8 cellular contexts compared by ENCODE assay signal in genomic region chr16:30473231-30474061, GRCh38. TPM values are rescaled to one million over a fixed set of nuclear protein-coding genes. Genes with fewer than 3 reads are reported as not detected.
DNase-seq lines count a peak whose midpoint lies in the region; ATAC-seq, FAIRE-seq and TF ChIP-seq lines count a peak whose summit lies in the region.

No MANE protein-coding gene starts in this region.

- H3K4me3 ChIP-seq in kidney (ENCODE audit: low read length in 2 of 2) (no peak overlapping the region), PC-3 (ENCODE audit: low read length) (no peak overlapping the region)

- H3K4me1 ChIP-seq in kidney (ENCODE audit: control insufficient read depth in 1 of 2, insufficient read depth in 1 of 2, low read depth in 1 of 2, low read length in 2 of 2), result no peaks in the 10 kb centered on the region
- no peaks in the 10 kb centered on the region for H3K4me1 ChIP-seq in PC-3 (ENCODE audit: insufficient read depth, low read length)

- no peak for TF ChIP-seq CTCF in kidney (IDR thresholded peaks at IDR 0.05; ENCODE audit: borderline replicate concordance, extremely low read depth, insufficient read depth)
- no peak for TF ChIP-seq CTCF in PC-3 (conservative IDR thresholded peaks at IDR 0.05; ENCODE audit: low read depth, low read length)

- no peaks in the 10 kb centered on the region for H3F3A ChIP-seq in PC-3 (ENCODE audit: low read length, unreplicated experiment)

- peaks cover 54% of the 10 kb centered on the region for H3K36me3 Mint-ChIP-seq in activated CD4-positive, alpha-beta memory T cell treated with anti-CD3 and anti-CD28 coated beads, Interleukin-2, amount 10 ng/mL, durations not matched to agents 7 days and 5 days (ENCODE audit: low read depth)
- H3K36me3 Mint-ChIP-seq in stimulated activated naive B cell treated with anti-CD40 and anti-IgM and Interleukin-4, amounts not matched to agents 10 μg/mL and 1 μg/mL and 100 μg/mL, for 72 hours, result peaks cover 46 to 49% of the 10 kb centered on the region in 2 donors

- DNase-seq in activated CD4-positive, alpha-beta memory T cell treated with anti-CD3 and anti-CD28 coated beads, Interleukin-2, amount 10 ng/mL, durations not matched to agents 7 days and 5 days, result peak; percentile 63
- DNase-seq in kidney, result peak; percentile 73
- DNase-seq in stimulated activated naive B cell treated with anti-CD40 and anti-IgM and Interleukin-4, amounts not matched to agents 10 μg/mL and 1 μg/mL and 100 μg/mL, for 72 hours, result peak; percentile 80
- no peak for DNase-seq in AG08396 (ENCODE audit: low spot score)
- no peak for DNase-seq in NCI-H2171 (lab: John Stamatoyannopoulos, UW)
- DNase-seq in PC-3, result no peak

- H3K27ac Mint-ChIP-seq in activated CD4-positive, alpha-beta memory T cell treated with anti-CD3 and anti-CD28 coated beads, Interleukin-2, amount 10 ng/mL, durations not matched to agents 7 days and 5 days, result peak overlapping the region; percentile 96
- H3K27ac Mint-ChIP-seq in stimulated activated naive B cell treated with anti-CD40 and anti-IgM and Interleukin-4, amounts not matched to agents 10 μg/mL and 1 μg/mL and 100 μg/mL, for 72 hours, result peak overlapping the region; percentile 98

- POLR2A ChIA-PET in activated CD4-positive, alpha-beta memory T cell treated with anti-CD3 and anti-CD28 coated beads, Interleukin-2, amount 10 ng/mL, durations not matched to agents 7 days and 5 days (lab: Charles Lee), result interaction anchor here (0.7 to 10.7 kb wide), 20 partner anchors 9 to 290 kb away, joined by 3 to 400 read pairs (median 5); partner anchors contain the start of genes CORO1A, DCTPP1, FBRS and SEPHS2
- POLR2A ChIA-PET in PC-3 (lab: Charles Lee; ENCODE audit: unreplicated experiment), result interaction anchor here (0.5 kb wide), 1 partner anchor 8 kb away, joined by 3 read pairs; no protein-coding TSS in a partner anchor

- BruUV-seq in PC-3 (replicated peaks; lab: Mats Ljungman, UMichigan), result no TSS peak

- H3K79me2 ChIP-seq in PC-3 (ENCODE audit: low read length), result no peaks in the 10 kb centered on the region

- H3K27me3 ChIP-seq in PC-3 (ENCODE audit: low read length), result no peaks in the 10 kb centered on the region

- intact Hi-C loops in kidney (cut with DNase I), result no loop called here
- intact Hi-C loops in PC-3 (cut with micrococcal nuclease), result no loop called here

- H3K27ac ChIP-seq in kidney (ENCODE audit: low read depth in 2 of 2, low read length in 2 of 2) (no peak overlapping the region), PC-3 (ENCODE audit: low read length) (no peak overlapping the region)

- peaks cover 63% of the 10 kb centered on the region for H3K4me1 Mint-ChIP-seq in activated CD4-positive, alpha-beta memory T cell treated with anti-CD3 and anti-CD28 coated beads, Interleukin-2, amount 10 ng/mL, durations not matched to agents 7 days and 5 days
- H3K4me1 Mint-ChIP-seq in stimulated activated naive B cell treated with anti-CD40 and anti-IgM and Interleukin-4, amounts not matched to agents 10 μg/mL and 1 μg/mL and 100 μg/mL, for 72 hours, result peaks cover 41 to 75% of the 10 kb centered on the region in 2 donors

- CTCF ChIA-PET in activated CD4-positive, alpha-beta memory T cell treated with anti-CD3 and anti-CD28 coated beads, Interleukin-2, amount 10 ng/mL, durations not matched to agents 7 days and 5 days (lab: Charles Lee), result interaction anchor here (0.6 to 7.3 kb wide), 14 partner anchors 9 to 644 kb away, joined by 3 to 107 read pairs (median 4); partner anchors contain the start of genes DCTPP1, PRR14, SEPHS2 and SEPTIN1
- CTCF ChIA-PET in PC-3 (lab: Charles Lee), result no interaction called here

- H3K9me3 Mint-ChIP-seq in activated CD4-positive, alpha-beta memory T cell treated with anti-CD3 and anti-CD28 coated beads, Interleukin-2, amount 10 ng/mL, durations not matched to agents 7 days and 5 days, result no peaks in the 10 kb centered on the region
- H3K9me3 Mint-ChIP-seq in stimulated activated naive B cell treated with anti-CD40 and anti-IgM and Interleukin-4, amounts not matched to agents 10 μg/mL and 1 μg/mL and 100 μg/mL, for 72 hours, result peaks cover 0 to 4% of the 10 kb centered on the region in 2 donors

- H3K9ac ChIP-seq in kidney (ENCODE audit: low read length in 2 of 2), result no peak overlapping the region
- H3K9ac ChIP-seq in PC-3 (ENCODE audit: low read length), result no peak overlapping the region

- no peaks in the 10 kb centered on the region for H4K20me1 ChIP-seq in PC-3 (ENCODE audit: low read length)

- H3K9me3 ChIP-seq in kidney (ENCODE audit: control insufficient read depth in 1 of 2, low read length in 2 of 2) (no peaks in the 10 kb centered on the region), PC-3 (ENCODE audit: low read length) (no peaks in the 10 kb centered on the region)

- H3K36me3 ChIP-seq in kidney (ENCODE audit: control insufficient read depth in 1 of 2, insufficient read depth in 2 of 2, low read length in 2 of 2) (no peaks in the 10 kb centered on the region), PC-3 (ENCODE audit: low read depth, low read length) (no peaks in the 10 kb centered on the region)

- peak overlapping the region; percentile 98 for H3K4me3 Mint-ChIP-seq in activated CD4-positive, alpha-beta memory T cell treated with anti-CD3 and anti-CD28 coated beads, Interleukin-2, amount 10 ng/mL, durations not matched to agents 7 days and 5 days
- peak overlapping the region; percentile 95 to 99 for H3K4me3 Mint-ChIP-seq in stimulated activated naive B cell treated with anti-CD40 and anti-IgM and Interleukin-4, amounts not matched to agents 10 μg/mL and 1 μg/mL and 100 μg/mL, for 72 hours

- H3K9me2 ChIP-seq in PC-3 (replicated peaks; ENCODE audit: low read length), result no peaks in the 10 kb centered on the region

- ATAC-seq in HG03432 (IDR thresholded peaks at IDR 0.05; ENCODE audit: unreplicated experiment), result peak; percentile 35
- ATAC-seq in stimulated activated naive B cell treated with anti-CD40 and anti-IgM and Interleukin-4, amounts not matched to agents 10 μg/mL and 1 μg/mL and 100 μg/mL, for 72 hours (replicated peaks), result peak; percentile 62 to 63
- no peak for ATAC-seq in HG03108 (IDR thresholded peaks at IDR 0.05; ENCODE audit: unreplicated experiment)
- ATAC-seq in PC-3, result no peak

- H3K27me3 Mint-ChIP-seq in activated CD4-positive, alpha-beta memory T cell treated with anti-CD3 and anti-CD28 coated beads, Interleukin-2, amount 10 ng/mL, durations not matched to agents 7 days and 5 days, result no peaks in the 10 kb centered on the region
- no peaks in the 10 kb centered on the region for H3K27me3 Mint-ChIP-seq in stimulated activated naive B cell treated with anti-CD40 and anti-IgM and Interleukin-4, amounts not matched to agents 10 μg/mL and 1 μg/mL and 100 μg/mL, for 72 hours

- FAIRE-seq in kidney (lab: Jason Lieb, UNC), result no peak

- H2AFZ ChIP-seq in PC-3 (ENCODE audit: low read length), result no peak overlapping the region

- H3K4me2 ChIP-seq in PC-3 (ENCODE audit: low read length), result no peak overlapping the region

RNA-seq across cellular contexts. Expression of gene ITGAL, which starts 0.9 kb away (rescaled TPM):
- total RNA-seq in activated CD4-positive, alpha-beta memory T cell treated with anti-CD3 and anti-CD28 coated beads, Interleukin-2, amount 10 ng/mL, durations not matched to agents 7 days and 5 days, result 100 to 1,000 TPM; 583 to 586 TPM
- total RNA-seq in kidney, result 19.6 TPM
- 0.56 TPM for polyA plus RNA-seq in kidney (ENCODE audit: insufficient read depth, low read depth, low replicate concordance)
- total RNA-seq in PC-3 (2014; rRNA removed), result not detected in 2 replicates

RNA-seq across cellular contexts. Expression of gene SEPHS2, which starts 27.8 kb away (rescaled TPM):
- 10 to 100 TPM; 56.3 to 57.8 TPM for total RNA-seq in activated CD4-positive, alpha-beta memory T cell treated with anti-CD3 and anti-CD28 coated beads, Interleukin-2, amount 10 ng/mL, durations not matched to agents 7 days and 5 days
- total RNA-seq in kidney (82.3 TPM), PC-3 (2014; rRNA removed) (8.4 and 16.8 TPM in 2 replicates)
- polyA plus RNA-seq in kidney (ENCODE audit: insufficient read depth, low read depth, low replicate concordance), result 137 TPM

RNA-seq across cellular contexts. Expression of gene DCTPP1, which starts 43.6 kb away (rescaled TPM):
- total RNA-seq in activated CD4-positive, alpha-beta memory T cell treated with anti-CD3 and anti-CD28 coated beads, Interleukin-2, amount 10 ng/mL, durations not matched to agents 7 days and 5 days, result 10 to 100 TPM; 51.3 to 51.4 TPM
- total RNA-seq in kidney (39.1 TPM), PC-3 (2014; rRNA removed) (63.1 and 64.1 TPM in 2 replicates)
- 64.7 TPM for polyA plus RNA-seq in kidney (ENCODE audit: insufficient read depth, low read depth, low replicate concordance)

RNA-seq across cellular contexts. Expression of gene ZNF768, which starts 52.9 kb away (rescaled TPM):
- total RNA-seq in activated CD4-positive, alpha-beta memory T cell treated with anti-CD3 and anti-CD28 coated beads, Interleukin-2, amount 10 ng/mL, durations not matched to agents 7 days and 5 days, result 1 to 10 TPM; 5.9 to 6.0 TPM
- total RNA-seq in kidney (36.2 TPM), PC-3 (2014; rRNA removed) (31.2 and 46.7 TPM in 2 replicates)
- polyA plus RNA-seq in kidney (ENCODE audit: insufficient read depth, low read depth, low replicate concordance), result 46.9 TPM

Comparison
In these comparisons a context has a peak if more than half of its experiments do, and no peak if none do; other contexts are left out.
1. ATAC-seq: peak in HG03432 (single experiment) and stimulated activated naive B cell treated with anti-CD40 and anti-IgM and Interleukin-4, amounts not matched to agents 10 μg/mL and 1 μg/mL and 100 μg/mL, for 72 hours (2 of 2); none in HG03108 (single experiment) and PC-3 (single experiment).
2. DNase-seq: peak in activated CD4-positive, alpha-beta memory T cell treated with anti-CD3 and anti-CD28 coated beads, Interleukin-2, amount 10 ng/mL, durations not matched to agents 7 days and 5 days (single experiment), kidney (single experiment) and stimulated activated naive B cell treated with anti-CD40 and anti-IgM and Interleukin-4, amounts not matched to agents 10 μg/mL and 1 μg/mL and 100 μg/mL, for 72 hours (single experiment); none in AG08396 (single experiment), NCI-H2171 (single experiment) and PC-3 (single experiment).
3. RNA of gene ITGAL, which starts 0.9 kb away (total RNA-seq): 583 to 586 TPM in activated CD4-positive, alpha-beta memory T cell treated with anti-CD3 and anti-CD28 coated beads, Interleukin-2, amount 10 ng/mL, durations not matched to agents 7 days and 5 days; 19.6 TPM in kidney (single experiment) and not detected in PC-3; every median in the first group is over 10 times any median in the second.